24 cellular contexts compared by ENCODE assay signal in genomic region chr1:109832935-109833334, GRCh38.
"Had no signal": no experiment of that assay in that cellular context is flagged by ENCODE, and none has a peak within 500 bp of the region (broad histone marks: within the 10 kb centered on the region; RNA-seq: fewer than 3 reads in every experiment).

No MANE protein-coding gene starts in this region.

- H3K27ac Mint-ChIP-seq: activated CD4-positive, alpha-beta T cell treated with anti-CD3 and anti-CD28 coated beads, Interleukin-2, amount 10 ng/mL, durations not matched to agents 7 days and 5 days; activated CD8-positive, alpha-beta memory T cell treated with anti-CD3 and anti-CD28 coated beads, Interleukin-2, amount 10 ng/mL, durations not matched to agents 7 days and 5 days; activated CD8-positive, alpha-beta T cell treated with anti-CD3 and anti-CD28 coated beads for 36 hours; activated T-helper 2 cell treated with anti-CD3 and anti-CD28 coated beads, Interferon-gamma antibody, Interleukin-2, Interleukin-4, amounts not matched to agents 10 μg/mL and 5 μg/mL and 100 μg/mL, durations not matched to agents 14 hours and 24 hours and 36 hours; effector memory CD8-positive, alpha-beta T cell; nephron progenitor cell; stimulated activated memory B cell treated with anti-CD40 and anti-IgM and Interleukin-4, amounts not matched to agents 10 μg/mL and 1 μg/mL and 100 μg/mL, for 72 hours had no signal

- H3K9ac ChIP-seq: parathyroid adenoma had no signal

- H3K9me3 ChIP-seq: colonic mucosa, esophagus muscularis mucosa, gastrocnemius medialis, right lobe of liver, suprapubic skin had no signal

- H3K27ac ChIP-seq: colonic mucosa, dorsolateral prefrontal cortex, esophagus muscularis mucosa, gastrocnemius medialis, parathyroid adenoma, right lobe of liver, skin epidermis, stomach, suprapubic skin, tibial nerve had no signal

- H3K36me3 ChIP-seq: colonic mucosa, esophagus muscularis mucosa, gastrocnemius medialis, right lobe of liver, stomach, suprapubic skin, tibial nerve had no signal

- H3K4me1 Mint-ChIP-seq: activated CD4-positive, alpha-beta T cell treated with anti-CD3 and anti-CD28 coated beads, Interleukin-2, amount 10 ng/mL, durations not matched to agents 7 days and 5 days; activated CD8-positive, alpha-beta memory T cell treated with anti-CD3 and anti-CD28 coated beads, Interleukin-2, amount 10 ng/mL, durations not matched to agents 7 days and 5 days; stimulated activated memory B cell treated with anti-CD40 and anti-IgM and Interleukin-4, amounts not matched to agents 10 μg/mL and 1 μg/mL and 100 μg/mL, for 72 hours had no signal

- ATAC-seq: activated CD4-positive, CD25-positive, alpha-beta regulatory T cell treated with anti-CD3 and anti-CD28 coated beads, Interleukin-2, amount 50 U/mL, for 24 hours; activated CD8-positive, alpha-beta memory T cell treated with anti-CD3 and anti-CD28 coated beads, Interleukin-2, amount 10 ng/mL, durations not matched to agents 7 days and 5 days; activated CD8-positive, alpha-beta T cell treated with anti-CD3 and anti-CD28 coated beads for 36 hours; effector memory CD8-positive, alpha-beta T cell; gastrocnemius medialis; mucosa of descending colon; right lobe of liver; stimulated activated memory B cell treated with anti-CD40 and anti-IgM and Interleukin-4, amounts not matched to agents 10 μg/mL and 1 μg/mL and 100 μg/mL, for 72 hours had no signal

- H3K4me3 ChIP-seq: colonic mucosa, dorsolateral prefrontal cortex, esophagus muscularis mucosa, gastrocnemius medialis, mucosa of descending colon, right lobe of liver, skin epidermis, stomach, suprapubic skin, tibial nerve had no signal

- H3K4me3 Mint-ChIP-seq: activated CD4-positive, alpha-beta T cell treated with anti-CD3 and anti-CD28 coated beads, Interleukin-2, amount 10 ng/mL, durations not matched to agents 7 days and 5 days; activated CD8-positive, alpha-beta memory T cell treated with anti-CD3 and anti-CD28 coated beads, Interleukin-2, amount 10 ng/mL, durations not matched to agents 7 days and 5 days; activated CD8-positive, alpha-beta T cell treated with anti-CD3 and anti-CD28 coated beads for 36 hours; effector memory CD8-positive, alpha-beta T cell; nephron progenitor cell; stimulated activated memory B cell treated with anti-CD40 and anti-IgM and Interleukin-4, amounts not matched to agents 10 μg/mL and 1 μg/mL and 100 μg/mL, for 72 hours had no signal

- H3K27me3 ChIP-seq: colonic mucosa, dorsolateral prefrontal cortex, esophagus muscularis mucosa, gastrocnemius medialis, right lobe of liver, stomach, suprapubic skin, tibial nerve had no signal

- H3K4me1 ChIP-seq: colonic mucosa, gastrocnemius medialis, parathyroid adenoma, suprapubic skin, tibial nerve had no signal

- DNase-seq: activated CD4-positive, alpha-beta T cell treated with anti-CD3 and anti-CD28 coated beads, Interleukin-2, amount 10 ng/mL, durations not matched to agents 7 days and 5 days; activated CD8-positive, alpha-beta memory T cell treated with anti-CD3 and anti-CD28 coated beads, Interleukin-2, amount 10 ng/mL, durations not matched to agents 7 days and 5 days; activated CD8-positive, alpha-beta T cell treated with anti-CD3 and anti-CD28 coated beads for 36 hours; activated naive CD4-positive, alpha-beta T cell treated with Interleukin-2 at 50 U/mL for 16 hours; amygdala; colonic mucosa; dorsolateral prefrontal cortex; effector memory CD8-positive, alpha-beta T cell; gastrocnemius medialis; hypothalamus; mucosa of descending colon; nephron progenitor cell; nucleus accumbens; right lobe of liver; stimulated activated CD4-positive, alpha-beta T cell treated with anti-CD3 and anti-CD28 coated beads, Interleukin-1b, Interleukin-23, amount 100 ng/mL, for 48 hours; stomach had no signal

- H3K27me3 Mint-ChIP-seq: activated CD8-positive, alpha-beta T cell treated with anti-CD3 and anti-CD28 coated beads for 36 hours had no signal
